In the genomic region with DNA sequence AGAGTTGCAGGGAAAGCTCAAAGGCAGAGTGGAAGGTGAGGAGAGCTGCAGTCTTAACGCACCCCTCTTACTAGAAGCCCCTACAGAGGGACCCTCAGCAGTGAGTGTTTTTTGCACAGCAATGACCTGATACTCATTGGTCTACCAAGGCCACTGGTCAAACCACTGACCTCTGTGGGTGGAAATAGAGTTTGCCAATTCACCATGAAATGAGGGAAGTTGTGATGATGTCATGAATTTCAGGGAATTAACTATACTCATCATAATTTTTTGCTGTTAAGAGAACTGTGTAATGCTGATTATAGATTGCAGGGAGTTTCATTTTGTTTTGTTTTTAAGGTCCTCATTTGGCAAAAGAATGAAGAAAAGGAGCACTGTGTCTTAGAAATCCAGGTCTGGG, we compare ENCODE assay signal across 1 cellular context.
TF ChIP-seq lines count a peak whose summit lies in the region.

No MANE protein-coding gene starts in this region.

TF ChIP-seq in HepG2, 621 proteins besides CTCF, POLR2A, EP300 and RAD21 (continued from another document):
- TF ChIP-seq NR2F6 (IDR thresholded peaks at IDR 0.05) (no peak), NR2F6 (CRISPR knock-in tag; IDR thresholded peaks at IDR 0.05) (no peak), ATF7 (IDR thresholded peaks at IDR 0.05) (peak; percentile 93), ATF7 (CRISPR knock-in tag; IDR thresholded peaks at IDR 0.05) (no peak), ZNF512 (CRISPR knock-in tag; IDR thresholded peaks at IDR 0.05) (no peak), CREB1 (IDR thresholded peaks at IDR 0.05) (peak; percentile 71), CREB1 (CRISPR knock-in tag; IDR thresholded peaks at IDR 0.05) (no peak), MBD4 (IDR thresholded peaks at IDR 0.05; ENCODE audit: borderline replicate concordance, low read length) (no peak), MAFK (conservative IDR thresholded peaks at IDR 0.05 in 1 of 2, IDR thresholded peaks at IDR 0.05 in 1 of 2; ENCODE audit: low read length in 2 of 2) (peak in 1 of 2 experiments; percentile 49; a peak in 2 of 4 replicates), CBX1 (IDR thresholded peaks at IDR 0.05; ENCODE audit: low read depth) (no peak), ZNF841 (CRISPR knock-in tag; IDR thresholded peaks at IDR 0.05; ENCODE audit: borderline replicate concordance) (no peak)
